Comparison of ENCODE assay signal across 28 cellular contexts in the genomic region with DNA sequence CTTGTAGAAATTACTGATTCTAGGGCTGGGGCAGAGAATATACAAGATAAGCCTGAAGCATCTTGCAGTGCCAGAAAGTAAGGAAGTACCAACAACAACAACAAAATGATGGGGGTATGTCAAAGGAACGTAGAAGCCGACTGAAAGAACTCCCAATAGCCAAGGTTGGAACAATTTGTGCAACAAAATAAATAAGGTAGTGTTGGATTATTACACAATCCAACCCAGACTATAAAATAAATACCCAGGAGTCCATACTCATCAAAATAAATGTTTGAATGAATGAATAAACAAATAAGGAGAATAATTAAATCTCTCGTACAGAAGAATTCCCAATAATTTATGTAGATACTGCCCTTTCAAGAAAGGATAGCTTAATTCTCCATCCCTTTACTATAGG.
"Had no signal": no experiment of that assay in that cellular context is flagged by ENCODE, and none has a peak within 500 bp of the region (broad histone marks: within the 10 kb centered on the region; RNA-seq: fewer than 3 reads in every experiment).

No MANE protein-coding gene starts in this region.

- H3K27me3 ChIP-seq: neural progenitor cell, ovary, spleen, testis, tibial artery, transverse colon, upper lobe of right lung, uterus had no signal

- H3K36me3 ChIP-seq: neural progenitor cell, ovary, spleen, suprapubic skin, tibial artery, transverse colon, upper lobe of right lung, uterus had no signal

- H3K79me2 ChIP-seq: parathyroid adenoma had no signal

- H3K9ac ChIP-seq: neural progenitor cell, parathyroid adenoma had no signal

- H3K4me3 ChIP-seq: neural progenitor cell, ovary, psoas muscle, skin epidermis, smooth muscle cell, spleen, suprapubic skin, testis, tibial artery, transverse colon, upper lobe of right lung, uterus had no signal

- H3K27ac ChIP-seq: neural progenitor cell, ovary, parathyroid adenoma, psoas muscle, skin epidermis, spleen, suprapubic skin, testis, tibial artery, transverse colon, upper lobe of right lung, uterus had no signal

- ATAC-seq: natural killer cell; psoas muscle; right cardiac atrium; sciatic nerve; stimulated activated memory B cell treated with anti-CD40 and anti-IgM and Interleukin-4, amounts not matched to agents 10 μg/mL and 1 μg/mL and 100 μg/mL, for 72 hours; stimulated activated naive CD8-positive, alpha-beta T cell treated with anti-CD3 and anti-CD28 coated beads, Interleukin-15, amount 100 ng/mL, for 72 hours; stimulated activated naive CD8-positive, alpha-beta T cell treated with anti-CD3 and anti-CD28 coated beads, Interleukin-15, Interleukin-2, amounts not matched to agents 100 U/mL and 50 U/mL, for 24 hours; upper lobe of right lung had no signal

- H2AFZ ChIP-seq: neural progenitor cell, parathyroid adenoma had no signal

- H3K4me1 ChIP-seq: neural progenitor cell, parathyroid adenoma, psoas muscle, spleen, suprapubic skin, testis, tibial artery, transverse colon, upper lobe of right lung, uterus had no signal

- DNase-seq: natural killer cell; occipital lobe; ovary; posterior cingulate gyrus; psoas muscle; right cardiac atrium; spleen; stimulated activated CD4-positive, alpha-beta T cell treated with anti-CD3 and anti-CD28 coated beads, Interleukin-12 subunit alpha, Interleukin-12 subunit beta, amount 100 ng/mL, for 4 hours; stimulated activated CD4-positive, alpha-beta T cell treated with anti-CD3 and anti-CD28 coated beads, Interleukin-1b, Interleukin-23, amount 100 ng/mL, for 48 hours; stimulated activated CD4-positive, alpha-beta T cell treated with anti-CD3 and anti-CD28 coated beads, Interleukin-4, amount 100 ng/mL, for 1 hour; stimulated activated CD4-positive, alpha-beta T cell treated with anti-CD3 and anti-CD28 coated beads, Interleukin-4, amount 100 ng/mL, for 4 hours; stimulated activated CD8-positive, alpha-beta memory T cell treated with anti-CD3 and anti-CD28 coated beads, Interleukin-4, amount 100 ng/mL, for 48 hours; stimulated activated naive CD4-positive, alpha-beta T cell; stimulated activated naive CD8-positive, alpha-beta T cell treated with anti-CD3 and anti-CD28 coated beads, Interleukin-15, amount 100 ng/mL, for 72 hours; stimulated activated naive CD8-positive, alpha-beta T cell treated with anti-CD3 and anti-CD28 coated beads, Interleukin-15, Interleukin-2, amounts not matched to agents 100 U/mL and 50 U/mL, for 24 hours; substantia nigra; testis; tibial artery; transverse colon; upper lobe of right lung; uterus had no signal

- H3K9me3 ChIP-seq: ovary, psoas muscle, suprapubic skin, testis, tibial artery, upper lobe of right lung, uterus had no signal

- H3K4me2 ChIP-seq: neural progenitor cell, smooth muscle cell had no signal
